In the genomic region with DNA sequence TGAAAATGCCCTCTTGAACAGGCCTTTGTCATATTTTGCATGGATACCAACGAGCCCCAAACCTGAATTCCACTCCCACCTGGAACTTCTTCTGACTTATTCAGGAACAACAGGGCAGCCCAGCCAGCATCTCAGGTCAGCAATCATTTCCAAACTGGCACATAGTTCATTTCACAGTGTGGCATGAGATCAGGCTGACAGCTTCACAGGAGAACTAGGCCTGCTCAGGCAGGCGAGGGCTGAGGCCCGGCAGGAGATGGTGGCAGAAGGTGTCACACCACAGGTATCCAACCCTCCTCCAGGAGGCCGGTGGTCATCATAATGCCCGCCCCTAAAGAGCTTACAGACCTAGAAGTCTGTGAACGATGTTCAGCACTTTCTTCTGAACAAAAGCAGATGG, we compare ENCODE assay signal across 26 cellular contexts. TPM values are rescaled to one million over a fixed set of nuclear protein-coding genes. Genes with fewer than 3 reads are reported as not detected.
DNase-seq lines count a peak whose midpoint lies in the region; ATAC-seq lines count a peak whose summit lies in the region.
"Had no signal": no experiment of that assay in that cellular context is flagged by ENCODE, and none has a peak within 500 bp of the region (broad histone marks: within the 10 kb centered on the region; RNA-seq: fewer than 3 reads in every experiment).

No MANE protein-coding gene starts in this region.

- peaks cover 97% of the 10 kb centered on the region for H3K36me3 Mint-ChIP-seq in activated T-cell treated with anti-CD3 and anti-CD28 coated beads, Interleukin-2, amount 50 U/mL, for 24 hours (ENCODE audit: low read depth)
- peaks cover 30% of the 10 kb centered on the region for H3K36me3 Mint-ChIP-seq in activated T-cell treated with anti-CD3 and anti-CD28 coated beads, Interleukin-2, amount 50 U/mL, for 4 hours (ENCODE audit: insufficient read depth)
- peaks cover 2% of the 10 kb centered on the region for H3K36me3 Mint-ChIP-seq in T-helper 17 cell (ENCODE audit: low read depth)
- H3K36me3 Mint-ChIP-seq in effector memory CD8-positive, alpha-beta T cell (ENCODE audit: insufficient read depth) = peaks cover 38% of the 10 kb centered on the region
- H3K36me3 Mint-ChIP-seq in natural killer cell treated with Interleukin-12 subunit alpha and Interleukin-12 subunit beta and Interleukin-15 and Interleukin-18, amount 100 ng/mL, for 72 hours = peaks cover 7% of the 10 kb centered on the region
- H3K36me3 Mint-ChIP-seq: IgD-negative memory B cell had no signal

- no peak overlapping the region for H3K4me3 Mint-ChIP-seq in activated T-cell treated with anti-CD3 and anti-CD28 coated beads, Interleukin-2, amount 50 U/mL, for 24 hours
- no peak overlapping the region for H3K4me3 Mint-ChIP-seq in activated T-cell treated with anti-CD3 and anti-CD28 coated beads, Interleukin-2, amount 50 U/mL, for 4 hours
- H3K4me3 Mint-ChIP-seq in T-helper 17 cell = no peak overlapping the region
- H3K4me3 Mint-ChIP-seq in effector memory CD8-positive, alpha-beta T cell = no peak overlapping the region
- H3K4me3 Mint-ChIP-seq in natural killer cell treated with Interleukin-12 subunit alpha and Interleukin-12 subunit beta and Interleukin-15 and Interleukin-18, amount 100 ng/mL, for 72 hours = no peak overlapping the region
- H3K4me3 Mint-ChIP-seq: activated CD8-positive, alpha-beta memory T cell treated with anti-CD3 and anti-CD28 coated beads, Interleukin-2, amount 10 ng/mL, durations not matched to agents 7 days and 5 days; activated naive CD8-positive, alpha-beta T cell treated with anti-CD3 and anti-CD28 coated beads, Interleukin-2, amount 10 ng/mL, durations not matched to agents 7 days and 5 days; activated T-helper 1 cell treated with anti-CD3 and anti-CD28 coated beads, Interleukin-12 subunit alpha, Interleukin-12 subunit beta, Interleukin-2, Interleukin-4 antibody, amounts not matched to agents 30 ng/mL and 10 ng/mL and 1 ng/mL, durations not matched to agents 14 hours and 24 hours and 36 hours; IgD-negative memory B cell had no signal

- no peaks in the 10 kb centered on the region for H3K9me3 ChIP-seq in T-helper 17 cell (ENCODE audit: control insufficient read depth, low read length, poor library complexity, severe bottlenecking)
- H3K9me3 ChIP-seq: A549, gastroesophageal sphincter, SK-N-SH, tibial artery had no signal

- DNase-seq in activated T-cell treated with anti-CD3 and anti-CD28 coated beads, Interleukin-2, amount 50 U/mL, for 24 hours = no peak
- no peak for DNase-seq in activated T-cell treated with anti-CD3 and anti-CD28 coated beads, Interleukin-2, amount 50 U/mL, for 4 hours
- DNase-seq in T-helper 17 cell (no peak), inferior parietal cortex (ENCODE audit: extremely low spot score) (no peak)
- DNase-seq in effector memory CD8-positive, alpha-beta T cell = no peak
- DNase-seq in natural killer cell treated with Interleukin-12 subunit alpha and Interleukin-12 subunit beta and Interleukin-15 and Interleukin-18, amount 100 ng/mL, for 72 hours (ENCODE audit: low spot score) = no peak
- DNase-seq in stimulated activated CD8-positive, alpha-beta memory T cell treated with anti-CD3 and anti-CD28 coated beads, Interleukin-4, amount 100 ng/mL, for 48 hours = no peak
- DNase-seq: activated CD4-positive, alpha-beta T cell treated with anti-CD3 and anti-CD28 coated beads for 4 hours; activated CD8-positive, alpha-beta memory T cell treated with anti-CD3 and anti-CD28 coated beads, Interleukin-2, amount 10 ng/mL, durations not matched to agents 7 days and 5 days; activated naive CD8-positive, alpha-beta T cell treated with anti-CD3 and anti-CD28 coated beads, Interleukin-2, amount 10 ng/mL, durations not matched to agents 7 days and 5 days; EL; GOT3; NCI-H446; NCI-H748 treated with DMSO at 0.1 percent for 48 hours; SK-N-SH; T-helper 2 cell had no signal

- H3K27me3 Mint-ChIP-seq in activated T-cell treated with anti-CD3 and anti-CD28 coated beads, Interleukin-2, amount 50 U/mL, for 24 hours = no peaks in the 10 kb centered on the region
- no peaks in the 10 kb centered on the region for H3K27me3 Mint-ChIP-seq in activated T-cell treated with anti-CD3 and anti-CD28 coated beads, Interleukin-2, amount 50 U/mL, for 4 hours (ENCODE audit: low read depth)
- no peaks in the 10 kb centered on the region for H3K27me3 Mint-ChIP-seq in T-helper 17 cell
- H3K27me3 Mint-ChIP-seq in effector memory CD8-positive, alpha-beta T cell = no peaks in the 10 kb centered on the region
- no peaks in the 10 kb centered on the region for H3K27me3 Mint-ChIP-seq in natural killer cell treated with Interleukin-12 subunit alpha and Interleukin-12 subunit beta and Interleukin-15 and Interleukin-18, amount 100 ng/mL, for 72 hours
- H3K27me3 Mint-ChIP-seq: activated CD8-positive, alpha-beta memory T cell treated with anti-CD3 and anti-CD28 coated beads, Interleukin-2, amount 10 ng/mL, durations not matched to agents 7 days and 5 days; activated naive CD8-positive, alpha-beta T cell treated with anti-CD3 and anti-CD28 coated beads, Interleukin-2, amount 10 ng/mL, durations not matched to agents 7 days and 5 days; IgD-negative memory B cell had no signal

- H3K4me1 Mint-ChIP-seq in activated T-cell treated with anti-CD3 and anti-CD28 coated beads, Interleukin-2, amount 50 U/mL, for 24 hours (ENCODE audit: low read depth) = peaks cover 10% of the 10 kb centered on the region
- H3K4me1 Mint-ChIP-seq in activated T-cell treated with anti-CD3 and anti-CD28 coated beads, Interleukin-2, amount 50 U/mL, for 4 hours (ENCODE audit: low read depth) = peaks cover 8% of the 10 kb centered on the region
- H3K4me1 Mint-ChIP-seq in T-helper 17 cell = peaks cover 10% of the 10 kb centered on the region
- peaks cover 5 to 11% of the 10 kb centered on the region in 2 donors for H3K4me1 Mint-ChIP-seq in effector memory CD8-positive, alpha-beta T cell (ENCODE audit: low read depth in 2 of 2)
- H3K4me1 Mint-ChIP-seq in natural killer cell treated with Interleukin-12 subunit alpha and Interleukin-12 subunit beta and Interleukin-15 and Interleukin-18, amount 100 ng/mL, for 72 hours (ENCODE audit: low read depth in 2 of 2) = peaks cover 18 to 19% of the 10 kb centered on the region in 2 donors

- H3K9me3 Mint-ChIP-seq in activated T-cell treated with anti-CD3 and anti-CD28 coated beads, Interleukin-2, amount 50 U/mL, for 24 hours = no peaks in the 10 kb centered on the region
- H3K9me3 Mint-ChIP-seq in activated T-cell treated with anti-CD3 and anti-CD28 coated beads, Interleukin-2, amount 50 U/mL, for 4 hours = no peaks in the 10 kb centered on the region
- H3K9me3 Mint-ChIP-seq in effector memory CD8-positive, alpha-beta T cell = no peaks in the 10 kb centered on the region
- no peaks in the 10 kb centered on the region for H3K9me3 Mint-ChIP-seq in natural killer cell treated with Interleukin-12 subunit alpha and Interleukin-12 subunit beta and Interleukin-15 and Interleukin-18, amount 100 ng/mL, for 72 hours
- H3K9me3 Mint-ChIP-seq: activated naive CD8-positive, alpha-beta T cell treated with anti-CD3 and anti-CD28 coated beads, Interleukin-2, amount 10 ng/mL, durations not matched to agents 7 days and 5 days; activated T-helper 1 cell treated with anti-CD3 and anti-CD28 coated beads, Interleukin-12 subunit alpha, Interleukin-12 subunit beta, Interleukin-2, Interleukin-4 antibody, amounts not matched to agents 30 ng/mL and 10 ng/mL and 1 ng/mL, durations not matched to agents 14 hours and 24 hours and 36 hours; IgD-negative memory B cell had no signal

- peak overlapping the region; percentile 81 for H3K27ac Mint-ChIP-seq in activated T-cell treated with anti-CD3 and anti-CD28 coated beads, Interleukin-2, amount 50 U/mL, for 24 hours
- H3K27ac Mint-ChIP-seq in T-helper 17 cell = peak overlapping the region; percentile 72
- peak overlapping the region; percentile 77 to 80 for H3K27ac Mint-ChIP-seq in effector memory CD8-positive, alpha-beta T cell
- H3K27ac Mint-ChIP-seq in natural killer cell treated with Interleukin-12 subunit alpha and Interleukin-12 subunit beta and Interleukin-15 and Interleukin-18, amount 100 ng/mL, for 72 hours = peak overlapping the region; percentile 64 to 75
- H3K27ac Mint-ChIP-seq: activated CD8-positive, alpha-beta memory T cell treated with anti-CD3 and anti-CD28 coated beads, Interleukin-2, amount 10 ng/mL, durations not matched to agents 7 days and 5 days; activated naive CD8-positive, alpha-beta T cell treated with anti-CD3 and anti-CD28 coated beads, Interleukin-2, amount 10 ng/mL, durations not matched to agents 7 days and 5 days had no signal

- no peak for ATAC-seq in activated T-cell treated with anti-CD3 and anti-CD28 coated beads, Interleukin-2, amount 50 U/mL, for 4 hours
- ATAC-seq in T-helper 17 cell (no peak), HG02678 (IDR thresholded peaks at IDR 0.05; ENCODE audit: unreplicated experiment) (no peak)
- no peak for ATAC-seq in effector memory CD8-positive, alpha-beta T cell (replicated peaks)
- ATAC-seq in natural killer cell treated with Interleukin-12 subunit alpha and Interleukin-12 subunit beta and Interleukin-15 and Interleukin-18, amount 100 ng/mL, for 72 hours = no peak
- ATAC-seq: A549; activated CD8-positive, alpha-beta memory T cell treated with anti-CD3 and anti-CD28 coated beads, Interleukin-2, amount 10 ng/mL, durations not matched to agents 7 days and 5 days; gastroesophageal sphincter had no signal

RNA-seq across cellular contexts. Expression of a gene that starts 42.5 kb away (rescaled TPM):
- total RNA-seq in activated T-cell treated with anti-CD3 and anti-CD28 coated beads, Interleukin-2, amount 50 U/mL, for 4 hours = 10 to 100 TPM; 15.4 to 16.1 (median 15.8) TPM
- 10 to 100 TPM; 34.1 to 37.6 TPM for total RNA-seq in T-helper 17 cell
- total RNA-seq in natural killer cell treated with Interleukin-12 subunit alpha and Interleukin-12 subunit beta and Interleukin-15 and Interleukin-18, amount 100 ng/mL, for 72 hours = 10 to 100 TPM; 24.7 to 40.0 TPM

RNA-seq across cellular contexts. Expression of a gene that starts 48.7 kb away (rescaled TPM):
- total RNA-seq in activated T-cell treated with anti-CD3 and anti-CD28 coated beads, Interleukin-2, amount 50 U/mL, for 4 hours = not detected
- total RNA-seq in T-helper 17 cell = not detected
- under 1 TPM in 1 of 2 donors, not detected in 1; 0.17 TPM for total RNA-seq in natural killer cell treated with Interleukin-12 subunit alpha and Interleukin-12 subunit beta and Interleukin-15 and Interleukin-18, amount 100 ng/mL, for 72 hours
- total RNA-seq: activated CD8-positive, alpha-beta memory T cell treated with anti-CD3 and anti-CD28 coated beads, Interleukin-2, amount 10 ng/mL, durations not matched to agents 7 days and 5 days; activated naive CD8-positive, alpha-beta T cell treated with anti-CD3 and anti-CD28 coated beads, Interleukin-2, amount 10 ng/mL, durations not matched to agents 7 days and 5 days; astrocyte; endothelial cell of umbilical vein; fibroblast of lung; gastroesophageal sphincter; Right ventricle myocardium inferior had no signal
